Comparison of ENCODE assay signal across 14 cellular contexts in genomic region chr3:51343918-51344687, GRCh38. TPM values are rescaled to one million over a fixed set of nuclear protein-coding genes. Genes with fewer than 3 reads are reported as not detected.
DNase-seq lines count a peak whose midpoint lies in the region; TF ChIP-seq lines count a peak whose summit lies in the region.
"Had no signal": no experiment of that assay in that cellular context is flagged by ENCODE, and none has a peak within 500 bp of the region (broad histone marks: within the 10 kb centered on the region; RNA-seq: fewer than 3 reads in every experiment).

No MANE protein-coding gene starts in this region.

- no peaks in the 10 kb centered on the region for H3K27me3 ChIP-seq in neural progenitor cell
- H3K27me3 ChIP-seq: tibial nerve had no signal

- H3K4me2 ChIP-seq in neural progenitor cell = no peak overlapping the region

- TF ChIP-seq CTCF in AG09319 (IDR thresholded peaks at IDR 0.05; ENCODE audit: low read depth, low read length) (no peak), neural progenitor cell (IDR thresholded peaks at IDR 0.05) (no peak)

- peaks cover 21% of the 10 kb centered on the region for H3K4me1 Mint-ChIP-seq in neural progenitor cell
- H3K4me1 Mint-ChIP-seq: central memory CD8-positive, alpha-beta T cell; memory B cell had no signal

- peaks cover 8% of the 10 kb centered on the region for H3K4me1 ChIP-seq in neural progenitor cell
- H3K4me1 ChIP-seq: psoas muscle had no signal

- H3K9ac ChIP-seq in neural progenitor cell = no peak overlapping the region

- H3F3A ChIP-seq in neural progenitor cell (ENCODE audit: low read depth) = no peaks in the 10 kb centered on the region

- peak overlapping the region; percentile 53 for H3K4me3 Mint-ChIP-seq in neural progenitor cell
- H3K4me3 Mint-ChIP-seq: CD8-positive, alpha-beta T cell; central memory CD8-positive, alpha-beta T cell; memory B cell had no signal

- DNase-seq in AG09319 (ENCODE audit: extremely low read depth, low read depth) (peak; percentile 46), M059J (ENCODE audit: low read depth) (peak; percentile 77), dedifferentiated amniotic fluid mesenchymal stem cell (ENCODE audit: extremely low spot score) (peak; percentile 79), neural progenitor cell (ENCODE audit: low spot score) (no peak), occipital lobe (lab: John Stamatoyannopoulos, UW) (no peak), NCI-H128 (lab: John Stamatoyannopoulos, UW; ENCODE audit: unreplicated experiment) (no peak), Ammon's horn (ENCODE audit: low spot score) (no peak)
- no peak for DNase-seq in stimulated activated naive CD4-positive, alpha-beta T cell treated with Interleukin-2 at 50 U/mL for 16 hours (lab: John Stamatoyannopoulos, UW)
- DNase-seq: CD8-positive, alpha-beta T cell; KBM-7 had no signal

- H3K9me3 ChIP-seq in neural progenitor cell (ENCODE audit: low read depth) = no peaks in the 10 kb centered on the region
- H3K9me3 ChIP-seq: psoas muscle, tibial nerve had no signal

- no peak overlapping the region for H3K27ac Mint-ChIP-seq in neural progenitor cell
- H3K27ac Mint-ChIP-seq: CD8-positive, alpha-beta T cell; memory B cell had no signal

- H3K4me3 ChIP-seq in neural progenitor cell = no peak overlapping the region
- H3K4me3 ChIP-seq: psoas muscle, tibial nerve had no signal

- H4K20me1 ChIP-seq in neural progenitor cell (ENCODE audit: low read depth) = no peaks in the 10 kb centered on the region

- peaks cover 6% of the 10 kb centered on the region for H3K36me3 Mint-ChIP-seq in neural progenitor cell
- H3K36me3 Mint-ChIP-seq: memory B cell had no signal

- H3K27me3 Mint-ChIP-seq in neural progenitor cell (ENCODE audit: insufficient read depth, low read depth) = no peaks in the 10 kb centered on the region
- H3K27me3 Mint-ChIP-seq: central memory CD8-positive, alpha-beta T cell had no signal

- no peak overlapping the region for H2AFZ ChIP-seq in neural progenitor cell (replicated peaks)

- no peaks in the 10 kb centered on the region for H3K79me2 ChIP-seq in neural progenitor cell (ENCODE audit: low read depth)

- H3K27ac ChIP-seq in neural progenitor cell = no peak overlapping the region
- H3K27ac ChIP-seq: psoas muscle had no signal

- H3K36me3 ChIP-seq in neural progenitor cell = no peaks in the 10 kb centered on the region
- H3K36me3 ChIP-seq: tibial nerve had no signal

- H3K9me3 Mint-ChIP-seq in neural progenitor cell = no peaks in the 10 kb centered on the region
- H3K9me3 Mint-ChIP-seq: CD8-positive, alpha-beta T cell; central memory CD8-positive, alpha-beta T cell; memory B cell had no signal

RNA-seq across cellular contexts. Expression of gene MANF, which starts 41.0 kb away (rescaled TPM):
- total RNA-seq in M059J (2014; rRNA removed; shearing (Covaris generic)) = 190 and 279 TPM in 2 replicates
- 51.1 and 68.9 TPM in 2 replicates for total RNA-seq in neural progenitor cell (ENCODE audit: low replicate concordance)
- total RNA-seq in occipital lobe = 22.3 TPM

RNA-seq across cellular contexts. Expression of gene RBM15B, which starts 47.0 kb away (rescaled TPM):
- total RNA-seq in M059J (2014; rRNA removed; shearing (Covaris generic)) = 7.7 and 13.3 TPM in 2 replicates
- total RNA-seq in neural progenitor cell (ENCODE audit: low replicate concordance) (28.1 and 47.9 TPM in 2 replicates), occipital lobe (33.5 TPM)

Comparison
In these comparisons a context has a peak if more than half of its experiments do, and no peak if none do; other contexts are left out.
1. DNase-seq: peak in AG09319 (single experiment), M059J (single experiment) and dedifferentiated amniotic fluid mesenchymal stem cell (single experiment); none in neural progenitor cell (single experiment), occipital lobe (single experiment), NCI-H128 (single experiment), stimulated activated naive CD4-positive, alpha-beta T cell treated with Interleukin-2 at 50 U/mL for 16 hours (single experiment) and Ammon's horn (single experiment).